Comparison of ENCODE assay signal across 1 cellular context in genomic region chr4:141640692-141641091, GRCh38.
TF ChIP-seq lines count a peak whose summit lies in the region.

No MANE protein-coding gene starts in this region.

TF ChIP-seq in SK-N-SH treated with all-trans-retinoic acid at 6 μM for 48 hours, 23 proteins besides CTCF, POLR2A, EP300 and RAD21 (continued from another document):
- no peak for TF ChIP-seq PATZ1 (CRISPR knock-in tag; IDR thresholded peaks at IDR 0.05; ENCODE audit: borderline replicate concordance)
- no peak for TF ChIP-seq POU6F1 (CRISPR knock-in tag; IDR thresholded peaks at IDR 0.05; ENCODE audit: borderline replicate concordance, low read depth)
- no peak for TF ChIP-seq CSDC2 (CRISPR knock-in tag; IDR thresholded peaks at IDR 0.05)
- no peak for TF ChIP-seq CREB5 (CRISPR knock-in tag; IDR thresholded peaks at IDR 0.05; ENCODE audit: low read depth)
- no peak for TF ChIP-seq ISL1 (CRISPR knock-in tag; IDR thresholded peaks at IDR 0.05)
